Comparison of ENCODE assay signal across 17 cellular contexts in genomic region chr22:28299760-28300159, GRCh38.
A peak's percentile ranks its signal among the peaks of the same experiment; 100 is the strongest.
DNase-seq lines count a peak whose midpoint lies in the region; ATAC-seq and TF ChIP-seq lines count a peak whose summit lies in the region.
"Had no signal": no experiment of that assay in that cellular context is flagged by ENCODE, and none has a peak within 500 bp of the region (broad histone marks: within the 10 kb centered on the region; RNA-seq: fewer than 3 reads in every experiment).

No MANE protein-coding gene starts in this region.

- no peak overlapping the region for H3K9ac ChIP-seq in stomach smooth muscle (ENCODE audit: low read length in 2 of 2)

- peaks cover 0 to 2% of the 10 kb centered on the region in 2 donors for H3K36me3 ChIP-seq in stomach smooth muscle (ENCODE audit: control insufficient read depth in 2 of 2, insufficient read depth in 2 of 2, low read length in 2 of 2)
- H3K36me3 ChIP-seq: suprapubic skin had no signal

- peaks cover 4% of the 10 kb centered on the region for H3K4me1 ChIP-seq in stomach smooth muscle (ENCODE audit: control insufficient read depth, insufficient read depth, low read length)
- H3K4me1 ChIP-seq: A549, suprapubic skin had no signal

- H3K27me3 Mint-ChIP-seq in brain (no peaks in the 10 kb centered on the region), immature natural killer cell (ENCODE audit: low read depth in 3 of 3) (peaks cover 0 to 4% (median 2%) of the 10 kb centered on the region in 3 donors)
- H3K27me3 Mint-ChIP-seq: activated T-cell treated with anti-CD3 and anti-CD28 coated beads, Interleukin-2, amount 50 U/mL, for 24 hours had no signal

- H3K4me1 Mint-ChIP-seq in brain (peaks cover 46% of the 10 kb centered on the region), immature natural killer cell (peaks cover 29 to 33% of the 10 kb centered on the region in 2 donors)
- H3K4me1 Mint-ChIP-seq: nephron had no signal

- H3K9me3 Mint-ChIP-seq in brain: no peaks in the 10 kb centered on the region
- no peaks in the 10 kb centered on the region for H3K9me3 Mint-ChIP-seq in immature natural killer cell
- H3K9me3 Mint-ChIP-seq: activated T-cell treated with anti-CD3 and anti-CD28 coated beads, Interleukin-2, amount 50 U/mL, for 24 hours; H9; nephron had no signal

- H3K27me3 ChIP-seq in stomach smooth muscle (ENCODE audit: control insufficient read depth in 1 of 2, insufficient read depth in 2 of 2, low read length in 2 of 2): no peaks in the 10 kb centered on the region
- H3K27me3 ChIP-seq: suprapubic skin had no signal

- no peaks in the 10 kb centered on the region for H3K9me3 ChIP-seq in stomach smooth muscle (ENCODE audit: control insufficient read depth in 2 of 2, low read length in 2 of 2)
- H3K9me3 ChIP-seq: A549, suprapubic skin had no signal

- ATAC-seq in HG02840 (IDR thresholded peaks at IDR 0.05; ENCODE audit: low FRiP score, unreplicated experiment) (no peak), HG03159 (IDR thresholded peaks at IDR 0.05; ENCODE audit: unreplicated experiment) (no peak), GM18868 (IDR thresholded peaks at IDR 0.05; ENCODE audit: unreplicated experiment) (no peak)
- ATAC-seq: A549 had no signal

- DNase-seq in activated CD4-positive, alpha-beta T cell treated with anti-CD3 and anti-CD28 coated beads for 48 hours: peak; percentile 5
- DNase-seq in activated CD4-positive, alpha-beta T cell treated with anti-CD3 and anti-CD28 coated beads for 1 hour: no peak
- peak in 2 of 3 donors; percentile 9 to 10 for DNase-seq in immature natural killer cell
- DNase-seq: activated T-cell treated with anti-CD3 and anti-CD28 coated beads, Interleukin-2, amount 50 U/mL, for 24 hours; effector CD4-positive, alpha-beta T cell; H9 had no signal

- peak overlapping the region; percentile 33 for H3K27ac ChIP-seq in stomach smooth muscle (ENCODE audit: low read length)
- H3K27ac ChIP-seq: A549, SK-N-MC, suprapubic skin, VCaP had no signal

- H3K4me3 Mint-ChIP-seq in brain (peak overlapping the region in 1 of 5 experiments; percentile 30), immature natural killer cell (no peak overlapping the region)
- H3K4me3 Mint-ChIP-seq: activated T-cell treated with anti-CD3 and anti-CD28 coated beads, Interleukin-2, amount 50 U/mL, for 24 hours; H9; nephron had no signal

- H3K27ac Mint-ChIP-seq in brain: peak overlapping the region in 3 of 5 experiments; percentile 44 to 69 (median 61)
- peak overlapping the region in 1 of 6 donors; percentile 9 for H3K27ac Mint-ChIP-seq in immature natural killer cell
- H3K27ac Mint-ChIP-seq: activated T-cell treated with anti-CD3 and anti-CD28 coated beads, Interleukin-2, amount 50 U/mL, for 24 hours; H9; nephron had no signal

- TF ChIP-seq CTCF in brain (conservative IDR thresholded peaks at IDR 0.05): no peak

- no peak overlapping the region for H3K4me3 ChIP-seq in stomach smooth muscle (ENCODE audit: low read length in 2 of 2)
- H3K4me3 ChIP-seq: A549, SK-N-MC, skin epidermis, suprapubic skin had no signal

- H3K36me3 Mint-ChIP-seq in brain: peaks cover 18% of the 10 kb centered on the region
- no peaks in the 10 kb centered on the region for H3K36me3 Mint-ChIP-seq in immature natural killer cell
